ENCODE assay signal across 25 cellular contexts in the genomic region with DNA sequence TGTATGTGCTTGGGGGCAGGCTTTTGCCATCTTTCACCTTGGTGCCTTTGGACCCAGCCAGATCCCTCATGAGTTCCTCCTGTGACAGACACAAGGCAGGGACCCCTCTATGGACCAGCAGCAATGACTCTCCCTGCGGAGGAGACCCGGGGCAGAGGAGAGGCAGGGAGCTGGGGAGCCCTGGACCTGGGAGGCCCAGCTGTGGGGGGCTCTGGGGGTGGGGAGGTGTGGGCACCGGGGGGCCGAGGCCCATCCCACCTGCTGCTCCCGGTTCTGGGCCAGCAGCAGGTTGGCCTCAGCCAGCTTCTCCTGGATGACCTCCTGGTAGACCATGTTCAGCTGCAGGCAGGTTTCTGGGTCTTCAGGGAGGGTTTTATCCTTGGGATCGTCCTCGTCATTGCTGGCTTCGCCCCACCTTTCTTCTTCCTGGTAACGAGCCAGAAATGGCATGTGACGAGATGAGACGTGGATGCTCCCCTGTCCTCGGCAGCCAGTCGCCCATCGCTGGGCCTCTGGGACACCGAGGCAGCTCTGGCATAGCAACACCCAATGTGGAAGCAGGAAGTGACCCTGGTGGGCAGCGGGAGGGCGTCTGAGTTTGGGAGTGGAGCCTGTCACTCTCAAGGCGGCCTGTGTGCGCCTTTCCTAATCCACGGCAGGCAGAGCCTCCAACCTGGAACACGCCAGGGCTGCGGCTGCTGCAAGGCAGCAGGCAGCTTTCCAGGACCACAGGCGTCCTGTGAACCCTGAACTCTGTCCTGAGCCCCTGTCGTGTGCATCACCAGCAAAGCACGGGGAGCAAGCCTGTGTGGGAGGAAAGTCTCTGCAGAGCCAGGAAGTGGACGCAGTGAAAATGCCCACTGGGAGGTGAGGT. TPM values are rescaled to one million over a fixed set of nuclear protein-coding genes. Genes with fewer than 3 reads are reported as not detected.
"Had no signal": no experiment of that assay in that cellular context is flagged by ENCODE, and none has a peak within 500 bp of the region (broad histone marks: within the 10 kb centered on the region; RNA-seq: fewer than 3 reads in every experiment).

No MANE protein-coding gene starts in this region.

- H3K27me3 Mint-ChIP-seq: activated CD8-positive, alpha-beta T cell treated with anti-CD3 and anti-CD28 coated beads for 36 hours; activated naive CD8-positive, alpha-beta T cell treated with anti-CD3 and anti-CD28 coated beads, Interleukin-2, amount 10 ng/mL, durations not matched to agents 7 days and 5 days had no signal

- H3K9me3 Mint-ChIP-seq: activated CD8-positive, alpha-beta T cell treated with anti-CD3 and anti-CD28 coated beads for 36 hours; activated naive CD8-positive, alpha-beta T cell treated with anti-CD3 and anti-CD28 coated beads, Interleukin-2, amount 10 ng/mL, durations not matched to agents 7 days and 5 days; activated T-cell treated with anti-CD3 and anti-CD28 coated beads, Interleukin-2, amount 50 U/mL, for 72 hours; activated T-helper 2 cell treated with anti-CD3 and anti-CD28 coated beads, Interferon-gamma antibody, Interleukin-2, Interleukin-4, amounts not matched to agents 10 μg/mL and 5 μg/mL and 100 μg/mL, durations not matched to agents 14 hours and 24 hours and 36 hours; T-helper 1 cell treated with Interleukin-12 subunit alpha and Interleukin-12 subunit beta and Interleukin-4 antibody, amounts not matched to agents 30 μg/mL and 1 μg/mL, for 36 hours had no signal

- H3K4me2 ChIP-seq: KMS-11 had no signal

- H3K4me3 Mint-ChIP-seq: activated CD8-positive, alpha-beta T cell treated with anti-CD3 and anti-CD28 coated beads for 36 hours; activated naive CD8-positive, alpha-beta T cell treated with anti-CD3 and anti-CD28 coated beads, Interleukin-2, amount 10 ng/mL, durations not matched to agents 7 days and 5 days; activated T-cell treated with anti-CD3 and anti-CD28 coated beads, Interleukin-2, amount 50 U/mL, for 72 hours; T-helper 1 cell treated with Interleukin-12 subunit alpha and Interleukin-12 subunit beta and Interleukin-4 antibody, amounts not matched to agents 30 μg/mL and 1 μg/mL, for 36 hours had no signal

- H3K4me3 ChIP-seq: ascending aorta, body of pancreas, MG63, Peyer's patch had no signal

- ATAC-seq: activated CD8-positive, alpha-beta T cell treated with anti-CD3 and anti-CD28 coated beads for 36 hours; activated T-cell treated with anti-CD3 and anti-CD28 coated beads, Interleukin-2, amount 50 U/mL, for 72 hours; body of pancreas had no signal

- H3K27ac Mint-ChIP-seq: activated CD8-positive, alpha-beta T cell treated with anti-CD3 and anti-CD28 coated beads for 36 hours; activated naive CD8-positive, alpha-beta T cell treated with anti-CD3 and anti-CD28 coated beads, Interleukin-2, amount 10 ng/mL, durations not matched to agents 7 days and 5 days; activated T-cell treated with anti-CD3 and anti-CD28 coated beads, Interleukin-2, amount 50 U/mL, for 72 hours; activated T-helper 2 cell treated with anti-CD3 and anti-CD28 coated beads, Interferon-gamma antibody, Interleukin-2, Interleukin-4, amounts not matched to agents 10 μg/mL and 5 μg/mL and 100 μg/mL, durations not matched to agents 14 hours and 24 hours and 36 hours; T-helper 1 cell treated with Interleukin-12 subunit alpha and Interleukin-12 subunit beta and Interleukin-4 antibody, amounts not matched to agents 30 μg/mL and 1 μg/mL, for 36 hours had no signal

- H3K9ac ChIP-seq: KMS-11 had no signal

- H3K9me3 ChIP-seq: ascending aorta, body of pancreas, MG63, Peyer's patch had no signal

- H3K27ac ChIP-seq: ascending aorta, body of pancreas, KMS-11, Peyer's patch had no signal

- H3K27me3 ChIP-seq: ascending aorta, body of pancreas, MG63, Peyer's patch had no signal

- DNase-seq: activated CD4-positive, alpha-beta T cell treated with anti-CD3 and anti-CD28 coated beads for 4 hours; activated CD8-positive, alpha-beta memory T cell treated with anti-CD3 and anti-CD28 coated beads, Interleukin-2, amount 50 U/mL, for 4 hours; activated CD8-positive, alpha-beta T cell treated with anti-CD3 and anti-CD28 coated beads for 36 hours; activated gamma-delta T cell treated with Interleukin-2 at 50 U/mL for 16 hours; activated naive CD4-positive, alpha-beta T cell treated with anti-CD3 and anti-CD28 coated beads, Interleukin-2, amount 50 U/mL, for 16 hours; activated naive CD8-positive, alpha-beta T cell treated with anti-CD3 and anti-CD28 coated beads, Interleukin-2, amount 10 ng/mL, durations not matched to agents 7 days and 5 days; activated T-cell treated with anti-CD3 and anti-CD28 coated beads, Interleukin-2, amount 50 U/mL, for 72 hours; amniotic stem cell; body of pancreas; central memory CD4-positive, alpha-beta T cell; MG63; MV-4-11; NCI-H1092 treated with DMSO at 0.1 percent for 48 hours; NCI-H1417 treated with DMSO at 0.1 percent for 48 hours; NCI-H2029 treated with DMSO at 0.1 percent for 48 hours; NCI-H345; NCI-H510A treated with DMSO at 0.1 percent for 48 hours; NCI-H69; Peyer's patch; SHP77 treated with DMSO at 0.1 percent for 48 hours had no signal

RNA-seq across cellular contexts. Expression of a gene that starts 22.1 kb away (rescaled TPM):
- total RNA-seq: SK-MEL-5 had no signal
